In genomic region chrX:13076176-13076956, GRCh38 we compare ENCODE assay signal across 9 cellular contexts. TPM values are rescaled to one million over a fixed set of nuclear protein-coding genes. Genes with fewer than 3 reads are reported as not detected.
DNase-seq lines count a peak whose midpoint lies in the region; ATAC-seq and TF ChIP-seq lines count a peak whose summit lies in the region.
"Had no signal": no experiment of that assay in that cellular context is flagged by ENCODE, and none has a peak within 500 bp of the region (broad histone marks: within the 10 kb centered on the region; RNA-seq: fewer than 3 reads in every experiment).

No MANE protein-coding gene starts in this region.

- no peak for TF ChIP-seq EP300 in gastroesophageal sphincter (IDR thresholded peaks at IDR 0.05)

- TF ChIP-seq CTCF in GM10266 (IDR thresholded peaks at IDR 0.05; ENCODE audit: control insufficient read depth, insufficient read depth, low read depth, missing control alignments) = no peak
- no peak for TF ChIP-seq CTCF in fibroblast of mammary gland (conservative IDR thresholded peaks at IDR 0.05; ENCODE audit: control insufficient read depth, insufficient read depth, low read depth, low read length)
- TF ChIP-seq CTCF in gastroesophageal sphincter (IDR thresholded peaks at IDR 0.05) = no peak

- H3K4me1 ChIP-seq in gastroesophageal sphincter = peaks cover 0 to 26% (median 0%) of the 10 kb centered on the region in 3 donors

- H3K9me3 ChIP-seq in KOPT-K1 (ENCODE audit: insufficient read depth, low read length, poor library complexity, severe bottlenecking) (no peaks in the 10 kb centered on the region), gastroesophageal sphincter (no peaks in the 10 kb centered on the region)

- no peaks in the 10 kb centered on the region for H3K27me3 ChIP-seq in gastroesophageal sphincter

- DNase-seq in GM10266 (ENCODE audit: extremely low spot score) (peak; percentile 13), fibroblast of mammary gland (ENCODE audit: low read depth) (peak; percentile 46), hippocampal formation (lab: John Stamatoyannopoulos, UW) (no peak), NCI-H226 (no peak)

- H3K4me3 ChIP-seq in fibroblast of mammary gland (ENCODE audit: control insufficient read depth, low read depth, low read length) (no peak overlapping the region), gastroesophageal sphincter (no peak overlapping the region)

- peak; percentile 37 for ATAC-seq in GM21447 (IDR thresholded peaks at IDR 0.05; ENCODE audit: unreplicated experiment)
- no peak for ATAC-seq in GM21515 (IDR thresholded peaks at IDR 0.05; ENCODE audit: unreplicated experiment)
- no peak for ATAC-seq in gastroesophageal sphincter

- 67 to 78% methylated on average over 4 of the region's 4 CpGs for WGBS in gastroesophageal sphincter (ENCODE audit: low coverage in 1 of 2), 2 donors

- no peaks in the 10 kb centered on the region for H3K36me3 ChIP-seq in KOPT-K1 (ENCODE audit: insufficient read depth, low read length)
- no peaks in the 10 kb centered on the region for H3K36me3 ChIP-seq in gastroesophageal sphincter

- H3K27ac ChIP-seq in KOPT-K1 (ENCODE audit: low read depth, low read length, poor library complexity, severe bottlenecking) (peak overlapping the region; percentile 100), gastroesophageal sphincter (peak overlapping the region in 2 of 4 donors; percentile 57 to 81)

- TF ChIP-seq POLR2A in gastroesophageal sphincter (IDR thresholded peaks at IDR 0.05) = no peak

RNA-seq across cellular contexts. Expression of gene FAM9C, which starts 31.9 kb away (rescaled TPM):
- total RNA-seq in gastroesophageal sphincter = not detected
- total RNA-seq: SK-MEL-5 had no signal

Comparison
In these comparisons a context has a peak if more than half of its experiments do, and no peak if none do; other contexts are left out.
1. DNase-seq: peak in GM10266 (single experiment) and fibroblast of mammary gland (single experiment); none in hippocampal formation (0 of 2) and NCI-H226 (single experiment).